8 cellular contexts compared by ENCODE assay signal in genomic region chr17:78289802-78290363, GRCh38. TPM values are rescaled to one million over a fixed set of nuclear protein-coding genes. Genes with fewer than 3 reads are reported as not detected.
DNase-seq lines count a peak whose midpoint lies in the region; ATAC-seq and TF ChIP-seq lines count a peak whose summit lies in the region.

No MANE protein-coding gene starts in this region.

- DNase-seq in MM.1S = peak; percentile 87
- DNase-seq in RPMI7951 (ENCODE audit: low read depth) = peak; percentile 82
- peak; percentile 50 for DNase-seq in activated T-helper 1 cell treated with Interleukin-2 at 50 U/mL for 16 hours (ENCODE audit: low read depth)
- DNase-seq in fibroblast of the aortic adventitia (ENCODE audit: low read depth) = peak; percentile 94
- peak; percentile 87 for DNase-seq in stromal cell of bone marrow (ENCODE audit: low read depth)

- H3K9me3 ChIP-seq in DOHH2 (ENCODE audit: control insufficient read depth, insufficient read depth, low read length) (no peaks in the 10 kb centered on the region), MM.1S (replicated peaks; ENCODE audit: insufficient read depth, low read length) (no peaks in the 10 kb centered on the region), neutrophil (no peaks in the 10 kb centered on the region)

- no peak overlapping the region; the same call in 1 of the 2 replicates for H3K9ac ChIP-seq in MM.1S (ENCODE audit: low read length)

- H3K27ac ChIP-seq in DOHH2 (ENCODE audit: low read depth, low read length) = no peak overlapping the region
- no peak overlapping the region for H3K27ac ChIP-seq in MM.1S (ENCODE audit: low read length)
- no peak overlapping the region for H3K27ac ChIP-seq in neutrophil

- peaks cover 10% of the 10 kb centered on the region for H3K4me1 ChIP-seq in DOHH2 (ENCODE audit: control insufficient read depth, low read length)
- H3K4me1 ChIP-seq in MM.1S (ENCODE audit: low read length) = no peaks in the 10 kb centered on the region
- H3K4me1 ChIP-seq in neutrophil (ENCODE audit: control insufficient read depth in 1 of 2, insufficient read depth in 1 of 2, low read depth in 1 of 2, low read length in 1 of 2) = peaks cover 15 to 23% of the 10 kb centered on the region in 2 experiments

- H4K20me1 ChIP-seq in DOHH2 (ENCODE audit: control insufficient read depth, insufficient read depth, low read depth, low read length) (no peaks in the 10 kb centered on the region), MM.1S (ENCODE audit: insufficient read depth, low read length) (no peaks in the 10 kb centered on the region)

- H3K4me3 ChIP-seq in DOHH2 (ENCODE audit: low read length) (no peak overlapping the region), MM.1S (ENCODE audit: low read length) (0 out of 2 replicates have a peak overlapping the region, but pooled peaks have one; percentile 26), fibroblast of the aortic adventitia (ENCODE audit: low read depth, low read length) (no peak overlapping the region), neutrophil (ENCODE audit: low read depth in 1 of 2, low read length in 1 of 2) (no peak overlapping the region)

- no peak for ATAC-seq in HG03469 (IDR thresholded peaks at IDR 0.05; ENCODE audit: unreplicated experiment)

- H3K27me3 ChIP-seq in DOHH2 (ENCODE audit: control insufficient read depth, low read length) (peaks cover 9% of the 10 kb centered on the region; the same call in 1 of the 2 replicates), MM.1S (replicated peaks; ENCODE audit: insufficient read depth, low read length) (no peaks in the 10 kb centered on the region; the same call in 1 of the 2 replicates), neutrophil (no peaks in the 10 kb centered on the region)

- H3K36me3 ChIP-seq in DOHH2 (ENCODE audit: control insufficient read depth, low read length) (no peaks in the 10 kb centered on the region), MM.1S (replicated peaks; ENCODE audit: insufficient read depth, low read length) (no peaks in the 10 kb centered on the region), neutrophil (no peaks in the 10 kb centered on the region)

- peak overlapping the region; percentile 55; the same call in 1 of the 2 replicates for H2AFZ ChIP-seq in MM.1S (ENCODE audit: low read length)

- H3K79me2 ChIP-seq in DOHH2 (ENCODE audit: control insufficient read depth, low read length) = no peaks in the 10 kb centered on the region
- H3K79me2 ChIP-seq in MM.1S (ENCODE audit: low read length) = no peaks in the 10 kb centered on the region

- H3K9me2 ChIP-seq in DOHH2 (replicated peaks; ENCODE audit: control insufficient read depth, low read length) (no peaks in the 10 kb centered on the region), MM.1S (replicated peaks; ENCODE audit: insufficient read depth, low read length) (no peaks in the 10 kb centered on the region)

- no peaks in the 10 kb centered on the region for H3F3A ChIP-seq in DOHH2 (ENCODE audit: control insufficient read depth, insufficient read depth)
- H3F3A ChIP-seq in MM.1S (ENCODE audit: insufficient read depth, low read length) = no peaks in the 10 kb centered on the region

- TF ChIP-seq CTCF in DOHH2 (IDR thresholded peaks at IDR 0.05; ENCODE audit: low read depth, low read length, poor library complexity, severe bottlenecking) = peak; percentile 80
- peak; percentile 80 for TF ChIP-seq CTCF in MM.1S (IDR thresholded peaks at IDR 0.05; ENCODE audit: low read length)
- peak; percentile 88 for TF ChIP-seq CTCF in fibroblast of the aortic adventitia (IDR thresholded peaks at IDR 0.05; ENCODE audit: insufficient read depth, low read length)
- TF ChIP-seq CTCF in neutrophil (IDR thresholded peaks at IDR 0.05) = peak; percentile 83

- peak overlapping the region; percentile 51 for H3K4me2 ChIP-seq in DOHH2 (ENCODE audit: low read length)
- peak overlapping the region; percentile 68 for H3K4me2 ChIP-seq in MM.1S (ENCODE audit: low read depth, low read length)

RNA-seq across cellular contexts. Expression of gene TMEM235, which starts 58.5 kb away (rescaled TPM):
- total RNA-seq in RPMI7951 (2014; rRNA removed; shearing (Covaris generic)) = not detected in 2 replicates
- total RNA-seq in fibroblast of the aortic adventitia (ENCODE audit: low replicate concordance) = not detected in 2 replicates
